In genomic region chr11:59767212-59767611, GRCh38 we compare ENCODE assay signal across 13 cellular contexts. TPM values are rescaled to one million over a fixed set of nuclear protein-coding genes. Genes with fewer than 3 reads are reported as not detected.
DNase-seq lines count a peak whose midpoint lies in the region; ATAC-seq and TF ChIP-seq lines count a peak whose summit lies in the region.
"Had no signal": no experiment of that assay in that cellular context is flagged by ENCODE, and none has a peak within 500 bp of the region (broad histone marks: within the 10 kb centered on the region; RNA-seq: fewer than 3 reads in every experiment).

No MANE protein-coding gene starts in this region.

- H3K4me3 ChIP-seq in left ventricle myocardium inferior (no peak overlapping the region), heart right ventricle (no peak overlapping the region), WERI-Rb-1 (ENCODE audit: low read depth, low read length) (no peak overlapping the region)

- WGBS in heart right ventricle, 2 donors: 55 to 65% methylated on average over 1 of the region's 1 CpG

- H3K36me3 ChIP-seq in left ventricle myocardium inferior (no peaks in the 10 kb centered on the region), heart right ventricle (peaks cover 0 to 7% (median 0%) of the 10 kb centered on the region in 9 donors), WERI-Rb-1 (peaks cover 23% of the 10 kb centered on the region)

- DNase-seq in left ventricle myocardium inferior (no peak), heart right ventricle (no peak), WERI-Rb-1 (no peak), left colon (no peak), SHP77 treated with DMSO at 0.1 percent for 48 hours (lab: John Stamatoyannopoulos, UW) (no peak), posterior vena cava (ENCODE audit: low spot score) (no peak)
- DNase-seq in stimulated activated CD8-positive, alpha-beta memory T cell treated with anti-CD3 and anti-CD28 coated beads, Interleukin-4, amount 100 ng/mL, for 48 hours: no peak
- DNase-seq: IMR-90; occipital lobe; stimulated activated CD4-positive, alpha-beta T cell treated with anti-CD3 and anti-CD28 coated beads, Interleukin-1b, Interleukin-23, amount 100 ng/mL, for 48 hours had no signal

- ATAC-seq in heart right ventricle (no peak), left colon (peak; percentile 72), HG03469 (IDR thresholded peaks at IDR 0.05; ENCODE audit: unreplicated experiment) (no peak)

- intact Hi-C loops in left ventricle myocardium inferior (cut with micrococcal nuclease) (no loop called here), heart right ventricle (cut with DNase I) (no loop called here), left colon (cut with DNase I, micrococcal nuclease) (no loop called here), posterior vena cava (cut with DNase I) (no loop called here)

- no peaks in the 10 kb centered on the region for H3K9me3 ChIP-seq in left ventricle myocardium inferior (replicated peaks)
- no peaks in the 10 kb centered on the region for H3K9me3 ChIP-seq in heart right ventricle
- no peaks in the 10 kb centered on the region for H3K9me3 ChIP-seq in WERI-Rb-1 (ENCODE audit: severe bottlenecking)

- H3K27ac ChIP-seq in left ventricle myocardium inferior (replicated peaks) (peak overlapping the region; percentile 67), heart right ventricle (peak overlapping the region in 4 of 10 donors; percentile 47 to 54 (median 48)), WERI-Rb-1 (peak overlapping the region; percentile 69)

- TF ChIP-seq CTCF in left ventricle myocardium inferior (IDR thresholded peaks at IDR 0.05; ENCODE audit: borderline replicate concordance) (no peak), heart right ventricle (IDR thresholded peaks at IDR 0.05) (no peak), WERI-Rb-1 (IDR thresholded peaks at IDR 0.05; ENCODE audit: low read depth, low read length) (no peak)

- H3K4me1 ChIP-seq in left ventricle myocardium inferior (peaks cover 83% of the 10 kb centered on the region), heart right ventricle (peaks cover 4 to 85% (median 64%) of the 10 kb centered on the region in 9 donors)

- H3K27me3 ChIP-seq in left ventricle myocardium inferior (ENCODE audit: low read depth) (no peaks in the 10 kb centered on the region), heart right ventricle (no peaks in the 10 kb centered on the region), WERI-Rb-1 (ENCODE audit: insufficient read depth, low read depth, severe bottlenecking) (no peaks in the 10 kb centered on the region)

RNA-seq across cellular contexts. Expression of gene STX3, which starts 12.0 kb away (rescaled TPM):
- total RNA-seq in left ventricle myocardium inferior (8.4 TPM), heart right ventricle (10 to 100 TPM in 3 of 10 donors, 1 to 10 TPM in 7; 5.4 to 12.8 (median 8.1) TPM), left colon (100 to 1,000 TPM in 1 of 2 donors, 10 to 100 TPM in 1; 83.8 to 133 TPM), posterior vena cava (10 to 100 TPM; 13.5 to 19.6 TPM)
- polyA plus RNA-seq in heart right ventricle: 10 to 100 TPM; 10.8 to 11.9 TPM

RNA-seq across cellular contexts. Expression of gene MRPL16, which starts 43.4 kb away (rescaled TPM):
- total RNA-seq in left ventricle myocardium inferior (93.2 TPM), heart right ventricle (100 to 1,000 TPM in 1 of 10 donors, 10 to 100 TPM in 9; 69.9 to 108 (median 89.8) TPM), left colon (10 to 100 TPM; 48.5 to 52.3 TPM), posterior vena cava (10 to 100 TPM; 25.5 to 29.8 TPM)
- polyA plus RNA-seq in heart right ventricle: 10 to 100 TPM; 70.0 to 86.5 TPM

RNA-seq across cellular contexts. Expression of gene OR10V1, which starts 53.6 kb away (rescaled TPM):
- total RNA-seq in left ventricle myocardium inferior (not detected), heart right ventricle (not detected), left colon (not detected), posterior vena cava (not detected)
- not detected for polyA plus RNA-seq in heart right ventricle
- total RNA-seq: H1, IMR-90, occipital lobe had no signal
- polyA plus RNA-seq: esophagus, H1, IMR-90 had no signal
